ENCODE assay signal across 8 cellular contexts in the genomic region with DNA sequence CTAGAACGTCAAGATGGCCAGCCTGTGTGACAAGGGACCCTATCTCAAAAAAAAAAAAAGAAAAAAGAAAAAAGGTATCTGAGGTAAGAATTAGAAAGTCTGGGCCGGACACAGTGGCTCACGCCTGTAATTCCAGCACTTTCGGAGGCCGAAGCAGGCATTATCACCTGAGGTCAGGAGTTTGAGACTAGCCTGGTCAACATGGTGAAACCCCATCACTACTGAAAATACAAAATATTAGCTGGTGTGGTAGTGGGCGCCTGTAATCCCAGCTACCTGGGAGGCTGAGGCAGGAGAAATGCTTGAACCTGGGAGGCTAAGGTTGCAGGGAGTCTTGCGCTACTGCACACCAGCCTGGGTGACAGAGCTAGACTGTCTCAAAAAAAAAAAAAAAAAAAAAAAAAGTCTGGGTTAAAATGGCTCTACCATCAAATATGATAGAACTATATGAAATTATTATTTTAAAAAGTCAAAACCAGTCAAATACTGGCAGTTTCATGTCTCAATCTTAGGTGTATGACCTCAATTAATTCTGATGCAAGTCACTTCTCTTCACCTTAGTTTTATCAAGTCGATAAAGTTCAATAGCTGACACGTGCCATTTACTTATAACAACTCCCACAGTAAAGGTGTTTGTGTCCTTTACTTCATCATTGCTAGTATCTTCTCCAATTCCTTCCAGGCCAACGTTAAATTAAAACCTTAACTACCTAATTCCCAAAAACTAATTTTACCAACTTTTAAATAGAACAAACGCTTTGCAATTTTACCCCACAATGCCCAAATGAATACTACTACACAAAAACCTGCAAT. TPM values are rescaled to one million over a fixed set of nuclear protein-coding genes. Genes with fewer than 3 reads are reported as not detected.
DNase-seq lines count a peak whose midpoint lies in the region; ATAC-seq lines count a peak whose summit lies in the region.

No MANE protein-coding gene starts in this region.

- no peaks in the 10 kb centered on the region for H3K27me3 ChIP-seq in CD4-positive, alpha-beta memory T cell (ENCODE audit: insufficient read depth, low read length)
- H3K27me3 ChIP-seq in effector memory CD4-positive, alpha-beta T cell (replicated peaks; ENCODE audit: control insufficient read depth, insufficient read depth, low read length, poor library complexity, severe bottlenecking) = no peaks in the 10 kb centered on the region
- H3K27me3 ChIP-seq in neuron (ENCODE audit: insufficient read depth, low read length) = no peaks in the 10 kb centered on the region

- H3K27ac ChIP-seq in CD4-positive, alpha-beta memory T cell (ENCODE audit: low read depth, low read length) = peak overlapping the region; percentile 79
- H3K27ac ChIP-seq in effector memory CD4-positive, alpha-beta T cell (ENCODE audit: insufficient read depth, low read length, poor library complexity, severe bottlenecking) = no peak overlapping the region

- peaks cover 28% of the 10 kb centered on the region for H3K36me3 ChIP-seq in CD4-positive, alpha-beta memory T cell (ENCODE audit: insufficient read depth, low read length)
- H3K36me3 ChIP-seq in effector memory CD4-positive, alpha-beta T cell (ENCODE audit: control insufficient read depth, insufficient read depth, low read length) = peaks cover 26% of the 10 kb centered on the region
- peaks cover 39% of the 10 kb centered on the region for H3K36me3 ChIP-seq in neuron (ENCODE audit: insufficient read depth, low read length)

- intact Hi-C loops in CD4-positive, alpha-beta memory T cell (cut with micrococcal nuclease) = no loop called here

- peaks cover 18 to 51% (median 35%) of the 10 kb centered on the region in 4 donors for H3K4me1 Mint-ChIP-seq in CD4-positive, alpha-beta memory T cell

- peak overlapping the region; percentile 84 to 93 for H3K4me3 ChIP-seq in CD4-positive, alpha-beta memory T cell (ENCODE audit: low read length in 2 of 2)
- peak overlapping the region; percentile 78 for H3K4me3 ChIP-seq in effector memory CD4-positive, alpha-beta T cell (ENCODE audit: insufficient read depth, low read depth, low read length, poor library complexity, severe bottlenecking)
- peak overlapping the region; percentile 95 for H3K4me3 ChIP-seq in neuron (ENCODE audit: low read length)

- peaks cover 23% of the 10 kb centered on the region for H3K4me1 ChIP-seq in CD4-positive, alpha-beta memory T cell (ENCODE audit: insufficient read depth, low read length)
- H3K4me1 ChIP-seq in effector memory CD4-positive, alpha-beta T cell (ENCODE audit: control insufficient read depth, insufficient read depth, low read length, poor library complexity, severe bottlenecking) = peaks cover 4% of the 10 kb centered on the region
- peaks cover 18% of the 10 kb centered on the region for H3K4me1 ChIP-seq in neuron (ENCODE audit: insufficient read depth, low read length)

- no peaks in the 10 kb centered on the region for H3K27me3 Mint-ChIP-seq in CD4-positive, alpha-beta memory T cell

- no peaks in the 10 kb centered on the region for H3K9me3 Mint-ChIP-seq in CD4-positive, alpha-beta memory T cell

- CTCF ChIA-PET in CD4-positive, alpha-beta memory T cell (lab: Charles Lee; ENCODE audit: partially characterized antibody) = interaction anchor here (1.0 kb wide), 1 partner anchor 852 kb away, joined by 3 read pairs; no protein-coding TSS in a partner anchor

- no peak for ATAC-seq in GM21360 (IDR thresholded peaks at IDR 0.05; ENCODE audit: unreplicated experiment)
- no peak for ATAC-seq in HG03469 (IDR thresholded peaks at IDR 0.05; ENCODE audit: unreplicated experiment)

- peak overlapping the region; percentile 86 to 99 (median 96) for H3K4me3 Mint-ChIP-seq in CD4-positive, alpha-beta memory T cell

- H3K36me3 Mint-ChIP-seq in CD4-positive, alpha-beta memory T cell = peaks cover 38 to 51% of the 10 kb centered on the region in 2 donors

- H3K27ac Mint-ChIP-seq in CD4-positive, alpha-beta memory T cell = peak overlapping the region; percentile 62 to 99 (median 97)

- no peaks in the 10 kb centered on the region for H3K9me3 ChIP-seq in CD4-positive, alpha-beta memory T cell (ENCODE audit: control insufficient read depth in 1 of 2, low read length in 2 of 2)
- no peaks in the 10 kb centered on the region for H3K9me3 ChIP-seq in effector memory CD4-positive, alpha-beta T cell (ENCODE audit: control insufficient read depth, low read length)
- H3K9me3 ChIP-seq in neuron (ENCODE audit: low read length) = no peaks in the 10 kb centered on the region

- DNase-seq in CD4-positive, alpha-beta memory T cell = no peak
- DNase-seq in NAMALWA (ENCODE audit: low spot score) (peak; percentile 28), putamen (ENCODE audit: low spot score) (no peak), COLO829 (ENCODE audit: low spot score) (no peak)
- no peak for DNase-seq in effector memory CD4-positive, alpha-beta T cell

- POLR2A ChIA-PET in CD4-positive, alpha-beta memory T cell (lab: Charles Lee; ENCODE audit: partially characterized antibody) = interaction anchor here (0.9 to 2.3 kb wide), 5 partner anchors 80 to 1318 kb away, joined by 4 to 15 read pairs (median 6); partner anchors contain the start of gene SSBP2

- no peak overlapping the region for H2AFZ ChIP-seq in neuron (ENCODE audit: low read depth, low read length)

RNA-seq across cellular contexts. Expression of gene RPS23, which starts 1.1 kb away (rescaled TPM):
- total RNA-seq in CD4-positive, alpha-beta memory T cell = 1,000 to 10,000 TPM; 2,959 to 3,147 TPM
- polyA plus RNA-seq in CD4-positive, alpha-beta memory T cell = 1,000 to 10,000 TPM; 2,379 to 3,108 TPM
